10 cellular contexts compared by ENCODE assay signal in genomic region chr1:234972411-234973191, GRCh38.
DNase-seq lines count a peak whose midpoint lies in the region; ATAC-seq and TF ChIP-seq lines count a peak whose summit lies in the region.
"Had no signal": no experiment of that assay in that cellular context is flagged by ENCODE, and none has a peak within 500 bp of the region (broad histone marks: within the 10 kb centered on the region; RNA-seq: fewer than 3 reads in every experiment).

No MANE protein-coding gene starts in this region.

- H3K4me3 Mint-ChIP-seq in activated CD4-positive, alpha-beta T cell treated with anti-CD3 and anti-CD28 coated beads for 36 hours = no peak overlapping the region
- no peak overlapping the region for H3K4me3 Mint-ChIP-seq in activated CD4-positive, alpha-beta memory T cell treated with anti-CD3 and anti-CD28 coated beads, Interleukin-2, amount 10 ng/mL, durations not matched to agents 7 days and 5 days

- H3K4me3 ChIP-seq in liver (ENCODE audit: low read depth in 1 of 3, low read length in 3 of 3) = no peak overlapping the region
- no peak overlapping the region for H3K4me3 ChIP-seq in stomach
- H3K4me3 ChIP-seq: heart right ventricle had no signal

- TF ChIP-seq EP300 in stomach (IDR thresholded peaks at IDR 0.05) = no peak

- H3K27ac Mint-ChIP-seq in activated CD4-positive, alpha-beta T cell treated with anti-CD3 and anti-CD28 coated beads for 36 hours = peak overlapping the region; percentile 85
- peak overlapping the region; percentile 58 for H3K27ac Mint-ChIP-seq in activated CD4-positive, alpha-beta memory T cell treated with anti-CD3 and anti-CD28 coated beads, Interleukin-2, amount 10 ng/mL, durations not matched to agents 7 days and 5 days

- POLR2A ChIA-PET in activated CD4-positive, alpha-beta T cell treated with anti-CD3 and anti-CD28 coated beads for 36 hours (lab: Charles Lee) = interaction anchor here (0.6 to 1.1 kb wide), 2 partner anchors 39 to 128 kb away, joined by 3 read pairs; no protein-coding TSS in a partner anchor
- POLR2A ChIA-PET in activated CD4-positive, alpha-beta memory T cell treated with anti-CD3 and anti-CD28 coated beads, Interleukin-2, amount 10 ng/mL, durations not matched to agents 7 days and 5 days (lab: Charles Lee) = interaction anchor here (0.8 to 3.3 kb wide), 8 partner anchors 8 to 371 kb away, joined by 4 to 25 read pairs (median 6); no protein-coding TSS in a partner anchor

- DNase-seq in activated CD4-positive, alpha-beta T cell treated with anti-CD3 and anti-CD28 coated beads for 36 hours = peak; percentile 56
- DNase-seq in activated CD4-positive, alpha-beta T cell treated with anti-CD3 and anti-CD28 coated beads, Interleukin-2, amount 50 U/mL, for 1 hour = no peak
- peak; percentile 45 for DNase-seq in activated CD4-positive, alpha-beta memory T cell treated with anti-CD3 and anti-CD28 coated beads, Interleukin-2, amount 10 ng/mL, durations not matched to agents 7 days and 5 days
- no peak for DNase-seq in stomach
- no peak for DNase-seq in DMS 273 (lab: John Stamatoyannopoulos, UW; ENCODE audit: unreplicated experiment)
- no peak for DNase-seq in foreskin melanocyte
- no peak for DNase-seq in HuH-7 (ENCODE audit: low spot score)
- DNase-seq: heart right ventricle, WERI-Rb-1 had no signal

- WGBS in liver = 84% methylated on average over 19 of the region's 19 CpGs
- WGBS in stomach, 5 donors = 78 to 88% (median 86%) methylated on average over 18 to 19 of the region's 19 CpGs

- H3K9me3 Mint-ChIP-seq in activated CD4-positive, alpha-beta T cell treated with anti-CD3 and anti-CD28 coated beads for 36 hours (ENCODE audit: low read depth) = peaks cover 1% of the 10 kb centered on the region
- H3K9me3 Mint-ChIP-seq in activated CD4-positive, alpha-beta memory T cell treated with anti-CD3 and anti-CD28 coated beads, Interleukin-2, amount 10 ng/mL, durations not matched to agents 7 days and 5 days = no peaks in the 10 kb centered on the region

- CTCF ChIA-PET in activated CD4-positive, alpha-beta T cell treated with anti-CD3 and anti-CD28 coated beads for 36 hours (lab: Charles Lee) = interaction anchor here (0.8 to 1.5 kb wide), 3 partner anchors 11 to 58 kb away, joined by 3 to 5 read pairs (median 5); no protein-coding TSS in a partner anchor
- CTCF ChIA-PET in activated CD4-positive, alpha-beta memory T cell treated with anti-CD3 and anti-CD28 coated beads, Interleukin-2, amount 10 ng/mL, durations not matched to agents 7 days and 5 days (lab: Charles Lee) = interaction anchor here (0.6 to 1.5 kb wide), 6 partner anchors 8 to 379 kb away, joined by 3 to 4 read pairs (median 3); no protein-coding TSS in a partner anchor

- intact Hi-C loops in activated CD4-positive, alpha-beta T cell treated with anti-CD3 and anti-CD28 coated beads for 36 hours (cut with DNase I, micrococcal nuclease) = no loop called here
- intact Hi-C loops in stomach (cut with DNase I; ENCODE audit: low total_unique reads) = no loop called here

- TF ChIP-seq CTCF in liver (IDR thresholded peaks at IDR 0.05; ENCODE audit: low read depth, low read length, missing input control) = no peak
- no peak for TF ChIP-seq CTCF in stomach (IDR thresholded peaks at IDR 0.05)

- no peak for TF ChIP-seq RAD21 in liver (IDR thresholded peaks at IDR 0.05)

- H3K9ac ChIP-seq in liver (ENCODE audit: low read depth in 1 of 2, low read length in 2 of 2) = peak overlapping the region in 1 of 2 donors; percentile 80

- TF ChIP-seq POLR2A in stomach (IDR thresholded peaks at IDR 0.05) = no peak

- peak overlapping the region; percentile 97 to 99 for H3K27ac ChIP-seq in liver (ENCODE audit: low read depth in 1 of 2, low read length in 2 of 2)
- H3K27ac ChIP-seq in stomach = peak overlapping the region in 4 of 5 donors; percentile 89 to 92 (median 92)
- H3K27ac ChIP-seq: WERI-Rb-1 had no signal

- peaks cover 68% of the 10 kb centered on the region for H3K4me1 Mint-ChIP-seq in activated CD4-positive, alpha-beta T cell treated with anti-CD3 and anti-CD28 coated beads for 36 hours
- H3K4me1 Mint-ChIP-seq in activated CD4-positive, alpha-beta memory T cell treated with anti-CD3 and anti-CD28 coated beads, Interleukin-2, amount 10 ng/mL, durations not matched to agents 7 days and 5 days = peaks cover 80% of the 10 kb centered on the region

- H3K27me3 Mint-ChIP-seq in activated CD4-positive, alpha-beta T cell treated with anti-CD3 and anti-CD28 coated beads for 36 hours = no peaks in the 10 kb centered on the region
- H3K27me3 Mint-ChIP-seq in activated CD4-positive, alpha-beta memory T cell treated with anti-CD3 and anti-CD28 coated beads, Interleukin-2, amount 10 ng/mL, durations not matched to agents 7 days and 5 days = no peaks in the 10 kb centered on the region

- H3K27me3 ChIP-seq in liver (ENCODE audit: control insufficient read depth in 4 of 4, insufficient read depth in 4 of 4, low read length in 3 of 4) (no peaks in the 10 kb centered on the region), stomach (no peaks in the 10 kb centered on the region)
- H3K27me3 ChIP-seq: heart right ventricle had no signal

- H3K36me3 ChIP-seq in liver (ENCODE audit: control insufficient read depth in 4 of 4, insufficient read depth in 3 of 4, low read depth in 1 of 4, low read length in 3 of 4) = no peaks in the 10 kb centered on the region
- H3K36me3 ChIP-seq in stomach = no peaks in the 10 kb centered on the region
- H3K36me3 ChIP-seq: heart right ventricle, WERI-Rb-1 had no signal

- ATAC-seq in activated CD4-positive, alpha-beta T cell treated with anti-CD3 and anti-CD28 coated beads for 36 hours = peak; percentile 34
- ATAC-seq: heart right ventricle had no signal

- peaks cover 2% of the 10 kb centered on the region for H3K36me3 Mint-ChIP-seq in activated CD4-positive, alpha-beta T cell treated with anti-CD3 and anti-CD28 coated beads for 36 hours (ENCODE audit: low read depth)
- peaks cover 9% of the 10 kb centered on the region for H3K36me3 Mint-ChIP-seq in activated CD4-positive, alpha-beta memory T cell treated with anti-CD3 and anti-CD28 coated beads, Interleukin-2, amount 10 ng/mL, durations not matched to agents 7 days and 5 days (ENCODE audit: low read depth)

- H3K9me3 ChIP-seq in liver (ENCODE audit: control insufficient read depth in 4 of 4, low read length in 3 of 4) (no peaks in the 10 kb centered on the region), stomach (no peaks in the 10 kb centered on the region)
- H3K9me3 ChIP-seq: heart right ventricle had no signal

- H3K4me1 ChIP-seq in liver (ENCODE audit: control insufficient read depth in 4 of 4, insufficient read depth in 4 of 4, low read length in 3 of 4) (peaks cover 29 to 74% (median 43%) of the 10 kb centered on the region in 4 donors), stomach (peaks cover 55 to 95% (median 68%) of the 10 kb centered on the region in 4 donors)

TF ChIP-seq in liver, 16 proteins besides CTCF, POLR2A, EP300 and RAD21 (continues in another document):
- no peak for TF ChIP-seq NR2F2 (IDR thresholded peaks at IDR 0.05)
- TF ChIP-seq, protein P1, sequence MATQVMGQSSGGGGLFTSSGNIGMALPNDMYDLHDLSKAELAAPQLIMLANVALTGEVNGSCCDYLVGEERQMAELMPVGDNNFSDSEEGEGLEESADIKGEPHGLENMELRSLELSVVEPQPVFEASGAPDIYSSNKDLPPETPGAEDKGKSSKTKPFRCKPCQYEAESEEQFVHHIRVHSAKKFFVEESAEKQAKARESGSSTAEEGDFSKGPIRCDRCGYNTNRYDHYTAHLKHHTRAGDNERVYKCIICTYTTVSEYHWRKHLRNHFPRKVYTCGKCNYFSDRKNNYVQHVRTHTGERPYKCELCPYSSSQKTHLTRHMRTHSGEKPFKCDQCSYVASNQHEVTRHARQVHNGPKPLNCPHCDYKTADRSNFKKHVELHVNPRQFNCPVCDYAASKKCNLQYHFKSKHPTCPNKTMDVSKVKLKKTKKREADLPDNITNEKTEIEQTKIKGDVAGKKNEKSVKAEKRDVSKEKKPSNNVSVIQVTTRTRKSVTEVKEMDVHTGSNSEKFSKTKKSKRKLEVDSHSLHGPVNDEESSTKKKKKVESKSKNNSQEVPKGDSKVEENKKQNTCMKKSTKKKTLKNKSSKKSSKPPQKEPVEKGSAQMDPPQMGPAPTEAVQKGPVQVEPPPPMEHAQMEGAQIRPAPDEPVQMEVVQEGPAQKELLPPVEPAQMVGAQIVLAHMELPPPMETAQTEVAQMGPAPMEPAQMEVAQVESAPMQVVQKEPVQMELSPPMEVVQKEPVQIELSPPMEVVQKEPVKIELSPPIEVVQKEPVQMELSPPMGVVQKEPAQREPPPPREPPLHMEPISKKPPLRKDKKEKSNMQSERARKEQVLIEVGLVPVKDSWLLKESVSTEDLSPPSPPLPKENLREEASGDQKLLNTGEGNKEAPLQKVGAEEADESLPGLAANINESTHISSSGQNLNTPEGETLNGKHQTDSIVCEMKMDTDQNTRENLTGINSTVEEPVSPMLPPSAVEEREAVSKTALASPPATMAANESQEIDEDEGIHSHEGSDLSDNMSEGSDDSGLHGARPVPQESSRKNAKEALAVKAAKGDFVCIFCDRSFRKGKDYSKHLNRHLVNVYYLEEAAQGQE (IDR thresholded peaks at IDR 0.05) = no peak
- TF ChIP-seq RXRA (IDR thresholded peaks at IDR 0.05) = no peak
- no peak for TF ChIP-seq SP1 (IDR thresholded peaks at IDR 0.05)
- TF ChIP-seq, protein P2, sequence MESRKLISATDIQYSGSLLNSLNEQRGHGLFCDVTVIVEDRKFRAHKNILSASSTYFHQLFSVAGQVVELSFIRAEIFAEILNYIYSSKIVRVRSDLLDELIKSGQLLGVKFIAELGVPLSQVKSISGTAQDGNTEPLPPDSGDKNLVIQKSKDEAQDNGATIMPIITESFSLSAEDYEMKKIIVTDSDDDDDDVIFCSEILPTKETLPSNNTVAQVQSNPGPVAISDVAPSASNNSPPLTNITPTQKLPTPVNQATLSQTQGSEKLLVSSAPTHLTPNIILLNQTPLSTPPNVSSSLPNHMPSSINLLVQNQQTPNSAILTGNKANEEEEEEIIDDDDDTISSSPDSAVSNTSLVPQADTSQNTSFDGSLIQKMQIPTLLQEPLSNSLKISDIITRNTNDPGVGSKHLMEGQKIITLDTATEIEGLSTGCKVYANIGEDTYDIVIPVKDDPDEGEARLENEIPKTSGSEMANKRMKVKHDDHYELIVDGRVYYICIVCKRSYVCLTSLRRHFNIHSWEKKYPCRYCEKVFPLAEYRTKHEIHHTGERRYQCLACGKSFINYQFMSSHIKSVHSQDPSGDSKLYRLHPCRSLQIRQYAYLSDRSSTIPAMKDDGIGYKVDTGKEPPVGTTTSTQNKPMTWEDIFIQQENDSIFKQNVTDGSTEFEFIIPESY (IDR thresholded peaks at IDR 0.05) = no peak
- TF ChIP-seq TAF1 (conservative IDR thresholded peaks at IDR 0.05) = no peak
- TF ChIP-seq JUND (IDR thresholded peaks at IDR 0.05) = no peak
- no peak for TF ChIP-seq FOXA2 (IDR thresholded peaks at IDR 0.05)
- TF ChIP-seq, protein P3, sequence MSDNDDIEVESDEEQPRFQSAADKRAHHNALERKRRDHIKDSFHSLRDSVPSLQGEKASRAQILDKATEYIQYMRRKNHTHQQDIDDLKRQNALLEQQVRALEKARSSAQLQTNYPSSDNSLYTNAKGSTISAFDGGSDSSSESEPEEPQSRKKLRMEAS (IDR thresholded peaks at IDR 0.05) = no peak

Comparison
In these comparisons a context has a peak if more than half of its experiments do, and no peak if none do; other contexts are left out.
1. DNase-seq: peak in activated CD4-positive, alpha-beta T cell treated with anti-CD3 and anti-CD28 coated beads for 36 hours (single experiment) and activated CD4-positive, alpha-beta memory T cell treated with anti-CD3 and anti-CD28 coated beads, Interleukin-2, amount 10 ng/mL, durations not matched to agents 7 days and 5 days (single experiment); none in activated CD4-positive, alpha-beta T cell treated with anti-CD3 and anti-CD28 coated beads, Interleukin-2, amount 50 U/mL, for 1 hour (single experiment), stomach (single experiment), DMS 273 (single experiment), foreskin melanocyte (single experiment) and HuH-7 (single experiment).